ENCODE assay signal across 1 cellular context in genomic region chr6:39566381-39566934, GRCh38.
TF ChIP-seq lines count a peak whose summit lies in the region.

No MANE protein-coding gene starts in this region.

TF ChIP-seq in K562, 482 proteins besides CTCF, POLR2A, EP300 and RAD21 (continued from another document):
- TF ChIP-seq CEBPB (tag; IDR thresholded peaks at IDR 0.05): peak; percentile 60
- no peak for TF ChIP-seq NELFE (IDR thresholded peaks at IDR 0.05; ENCODE audit: insufficient read depth, insufficient read length)
- TF ChIP-seq ATF2 (CRISPR knock-in tag; IDR thresholded peaks at IDR 0.05): no peak
- no peak for TF ChIP-seq KAT8 (IDR thresholded peaks at IDR 0.05; ENCODE audit: low read depth)
- no peak for TF ChIP-seq ATF6 (CRISPR knock-in tag; IDR thresholded peaks at IDR 0.05)
- TF ChIP-seq XRCC5 (IDR thresholded peaks at IDR 0.05; ENCODE audit: low read depth, low read length): no peak
- TF ChIP-seq HDAC8 (tag; IDR thresholded peaks at IDR 0.05): no peak
- no peak for TF ChIP-seq CEBPZ (IDR thresholded peaks at IDR 0.05; ENCODE audit: borderline replicate concordance, low read depth, low read length)
- TF ChIP-seq CEBPG (CRISPR knock-in tag; IDR thresholded peaks at IDR 0.05): no peak
- TF ChIP-seq CEBPG (tag; conservative IDR thresholded peaks at IDR 0.05 in 1 of 2, IDR thresholded peaks at IDR 0.05 in 1 of 2): peak; percentile 22 to 69; a peak in 2 of 4 replicates
- TF ChIP-seq POLR3G (IDR thresholded peaks at IDR 0.05; ENCODE audit: extremely low read depth, insufficient read length, insufficient replicate concordance): no peak
